8 cellular contexts compared by ENCODE assay signal in genomic region chr19:56403764-56404704, GRCh38. TPM values are rescaled to one million over a fixed set of nuclear protein-coding genes. Genes with fewer than 3 reads are reported as not detected.
DNase-seq lines count a peak whose midpoint lies in the region; ATAC-seq and TF ChIP-seq lines count a peak whose summit lies in the region.

Gene ZNF583 (plus strand): TSS chr19:56404332. CDS start chr19:56407115, 2,783 bp downstream.

- H3K4me3 ChIP-seq in GM08714 (ENCODE audit: low read length) (peak within 1 kb of the TSS; percentile 91), heart right ventricle (peak within 1 kb of the TSS; percentile 57 to 80 (median 72))

- ATAC-seq in HG02571 (IDR thresholded peaks at IDR 0.05; ENCODE audit: unreplicated experiment) (peak; percentile 85), heart right ventricle (peak; percentile 97 to 99 (median 99))

- DNase-seq in NCI-H1105 (lab: John Stamatoyannopoulos, UW) (peak; percentile 79), T follicular helper cell (ENCODE audit: low read depth) (peak; percentile 83), amniotic stem cell (lab: John Stamatoyannopoulos, UW) (peak; percentile 91), heart right ventricle (peak; percentile 97 to 98), posterior cingulate gyrus (peak; percentile 91 to 99 (median 94)), type B pancreatic cell (ENCODE audit: extremely low spot score, unreplicated experiment) (peak; percentile 92)

- H3K27ac Mint-ChIP-seq in type B pancreatic cell: peak within 1 kb of the TSS; percentile 91

- WGBS in heart right ventricle, 2 donors: 0 to 1% methylated on average over 68 to 70 of the region's 70 CpGs

- peaks cover 0 to 52% (median 30%) of the 10 kb centered on the region in 9 donors for H3K36me3 ChIP-seq in heart right ventricle

- peaks cover 35% of the 10 kb centered on the region for H3K9me3 Mint-ChIP-seq in type B pancreatic cell

- no peaks in the 10 kb centered on the region for H3K27me3 Mint-ChIP-seq in type B pancreatic cell

- H3K4me3 Mint-ChIP-seq in type B pancreatic cell: peak within 1 kb of the TSS; percentile 94

- H3K27ac ChIP-seq in heart right ventricle: peak within 1 kb of the TSS; percentile 93 to 99 (median 96)

- peaks cover 64% of the 10 kb centered on the region for H3K36me3 Mint-ChIP-seq in type B pancreatic cell

- H3K27me3 ChIP-seq in heart right ventricle: no peaks in the 10 kb centered on the region

- intact Hi-C loops in heart right ventricle (cut with DNase I): loop anchor here in 4 of 10 donors (5.0 to 10.0 kb wide), 4 partner anchors 73 to 268 kb away; partner anchors contain the start of genes ZNF667 (in 2 of the 4), ZFP28 (in 1 of the 4), ZNF471 (in 1 of the 4) and ZNF835 (in 1 of the 4)
- intact Hi-C loops in posterior cingulate gyrus (cut with DNase I): loop anchor here (1.0 kb wide), 1 partner anchor 11 kb away; the partner anchor contains the start of gene ZNF582

- no peak for TF ChIP-seq CTCF in heart right ventricle (IDR thresholded peaks at IDR 0.05)
- no peak for TF ChIP-seq CTCF in type B pancreatic cell (conservative IDR thresholded peaks at IDR 0.05)

- peaks cover 4 to 20% (median 14%) of the 10 kb centered on the region in 9 donors for H3K4me1 ChIP-seq in heart right ventricle

- H3K9me3 ChIP-seq in heart right ventricle: peaks cover 0 to 80% (median 30%) of the 10 kb centered on the region in 11 donors

- peaks cover 16% of the 10 kb centered on the region for H3K4me1 Mint-ChIP-seq in type B pancreatic cell (ENCODE audit: unreplicated experiment)

RNA-seq across cellular contexts. Expression of gene ZNF583, which starts in this region (rescaled TPM):
- total RNA-seq in heart right ventricle: 1 to 10 TPM; 4.6 to 7.1 (median 5.4) TPM
- polyA plus RNA-seq in heart right ventricle: 1 to 10 TPM; 2.6 to 3.1 TPM
- 5.8 and 11.5 TPM in 2 replicates for total RNA-seq in type B pancreatic cell (ENCODE audit: low replicate concordance)

Comparison
In these comparisons a context has a peak if more than half of its experiments do, and no peak if none do; other contexts are left out.
1. Peak in every context shown above with its lines: DNase-seq, ATAC-seq, H3K4me3 ChIP-seq and H3K27ac ChIP-seq.